In the genomic region with DNA sequence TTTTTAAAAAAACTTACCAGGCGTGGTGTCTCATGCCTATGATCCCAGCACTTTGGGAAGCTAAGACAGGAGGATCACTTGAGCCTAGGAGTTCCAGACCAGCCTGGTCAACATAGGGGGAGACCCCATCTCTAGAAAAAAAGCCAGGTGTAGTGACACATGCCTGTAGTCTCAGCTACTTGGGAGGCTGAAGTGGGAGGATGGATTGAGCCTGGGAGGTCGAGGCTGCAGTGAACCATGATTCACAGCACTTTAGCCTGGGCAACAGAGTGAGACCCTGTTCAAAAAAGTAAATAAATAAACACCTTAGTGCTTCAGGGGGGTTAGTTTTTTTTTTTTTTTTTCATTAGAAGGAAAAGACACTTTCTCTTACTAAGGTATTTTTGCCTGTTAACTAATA, we compare ENCODE assay signal across 18 cellular contexts. TPM values are rescaled to one million over a fixed set of nuclear protein-coding genes. Genes with fewer than 3 reads are reported as not detected.
DNase-seq lines count a peak whose midpoint lies in the region; ATAC-seq and TF ChIP-seq lines count a peak whose summit lies in the region.
"Had no signal": no experiment of that assay in that cellular context is flagged by ENCODE, and none has a peak within 500 bp of the region (broad histone marks: within the 10 kb centered on the region; RNA-seq: fewer than 3 reads in every experiment).

No MANE protein-coding gene starts in this region.

- H3K36me3 Mint-ChIP-seq in activated naive CD4-positive, alpha-beta T cell treated with anti-CD3 and anti-CD28 coated beads, Interleukin-2, amount 50 U/mL, for 24 hours = no peaks in the 10 kb centered on the region
- no peaks in the 10 kb centered on the region for H3K36me3 Mint-ChIP-seq in activated naive CD4-positive, alpha-beta T cell treated with anti-CD3 and anti-CD28 coated beads, Interleukin-2, amount 50 U/mL, for 72 hours
- H3K36me3 Mint-ChIP-seq in WTC11 = no peaks in the 10 kb centered on the region

- CTCF ChIA-PET in WTC11 (lab: Charles Lee) = interaction anchor here (0.6 kb wide), 1 partner anchor 84 kb away, joined by 3 read pairs; no protein-coding TSS in a partner anchor

- H3K27ac ChIP-seq in right cardiac atrium (ENCODE audit: low read length) = no peak overlapping the region
- H3K27ac ChIP-seq: KMS-11 had no signal

- no peaks in the 10 kb centered on the region for H3K9me3 ChIP-seq in right cardiac atrium (ENCODE audit: control insufficient read depth, low read length)

- H3K4me3 ChIP-seq in right cardiac atrium (ENCODE audit: low read length) = no peak overlapping the region

- H3K4me1 ChIP-seq in right cardiac atrium (ENCODE audit: control insufficient read depth, insufficient read depth, low read length) = peaks cover 4% of the 10 kb centered on the region

- POLR2A ChIA-PET in WTC11 (lab: Charles Lee) = no interaction called here

- peak overlapping the region; percentile 62 for H3K27ac Mint-ChIP-seq in activated naive CD4-positive, alpha-beta T cell treated with anti-CD3 and anti-CD28 coated beads, Interleukin-2, amount 50 U/mL, for 24 hours
- H3K27ac Mint-ChIP-seq in activated naive CD4-positive, alpha-beta T cell treated with anti-CD3 and anti-CD28 coated beads, Interleukin-2, amount 50 U/mL, for 72 hours = no peak overlapping the region
- H3K27ac Mint-ChIP-seq in WTC11 = no peak overlapping the region
- H3K27ac Mint-ChIP-seq: HFFc6 had no signal

- no peak for ATAC-seq in activated naive CD4-positive, alpha-beta T cell treated with anti-CD3 and anti-CD28 coated beads, Interleukin-2, amount 50 U/mL, for 72 hours
- ATAC-seq in WTC11 = no peak
- no peak for ATAC-seq in left lobe of liver
- ATAC-seq in right cardiac atrium = no peak

- H3K4me1 Mint-ChIP-seq in activated naive CD4-positive, alpha-beta T cell treated with anti-CD3 and anti-CD28 coated beads, Interleukin-2, amount 50 U/mL, for 24 hours = peaks cover 43% of the 10 kb centered on the region
- H3K4me1 Mint-ChIP-seq in WTC11 = peaks cover 14% of the 10 kb centered on the region

- WGBS in right cardiac atrium = 85% methylated on average over 2 of the region's 2 CpGs

- no peaks in the 10 kb centered on the region for H3K27me3 ChIP-seq in right cardiac atrium (ENCODE audit: control insufficient read depth, insufficient read depth)

- H3K4me3 Mint-ChIP-seq in activated naive CD4-positive, alpha-beta T cell treated with anti-CD3 and anti-CD28 coated beads, Interleukin-2, amount 50 U/mL, for 24 hours = no peak overlapping the region
- H3K4me3 Mint-ChIP-seq in WTC11 = no peak overlapping the region
- H3K4me3 Mint-ChIP-seq: HFFc6 had no signal

- intact Hi-C loops in right cardiac atrium (cut with DNase I) = loop anchor here in 2 of 4 donors (5.0 to 10.0 kb wide), 2 partner anchors 79 to 127 kb away; a partner anchor contains a TSS

- no peak for TF ChIP-seq CTCF in WTC11 (IDR thresholded peaks at IDR 0.05)

- H3K9me3 Mint-ChIP-seq in activated naive CD4-positive, alpha-beta T cell treated with anti-CD3 and anti-CD28 coated beads, Interleukin-2, amount 50 U/mL, for 24 hours = no peaks in the 10 kb centered on the region
- peaks cover 0 to 4% of the 10 kb centered on the region in 2 donors for H3K9me3 Mint-ChIP-seq in activated naive CD4-positive, alpha-beta T cell treated with anti-CD3 and anti-CD28 coated beads, Interleukin-2, amount 50 U/mL, for 72 hours
- H3K9me3 Mint-ChIP-seq in WTC11 = peaks cover 8% of the 10 kb centered on the region

- H3K27me3 Mint-ChIP-seq in activated naive CD4-positive, alpha-beta T cell treated with anti-CD3 and anti-CD28 coated beads, Interleukin-2, amount 50 U/mL, for 24 hours = no peaks in the 10 kb centered on the region
- peaks cover 25% of the 10 kb centered on the region for H3K27me3 Mint-ChIP-seq in WTC11 (ENCODE audit: low read depth)

- no peak for DNase-seq in activated naive CD4-positive, alpha-beta T cell treated with anti-CD3 and anti-CD28 coated beads, Interleukin-2, amount 50 U/mL, for 72 hours (ENCODE audit: low spot score in 2 of 2)
- no peak for DNase-seq in WTC11 (ENCODE audit: low spot score)
- peak; percentile 3 for DNase-seq in left lobe of liver (ENCODE audit: low spot score)
- no peak for DNase-seq in NCI-H524 (lab: John Stamatoyannopoulos, UW)
- DNase-seq in right cardiac atrium = no peak
- DNase-seq in kidney glomerular epithelial cell (lab: John Stamatoyannopoulos, UW) = no peak
- DNase-seq: ACHN; CD8-positive, alpha-beta memory T cell; DMS153; HFFc6; MM.1S; NCI-H1105; NCI-H1694 treated with DMSO at 0.1 percent for 48 hours; NCI-H345; NCI-H774; SHP77 treated with DMSO at 0.1 percent for 48 hours had no signal

TF ChIP-seq in WTC11, 78 proteins besides CTCF, POLR2A, EP300 and RAD21:
- TF ChIP-seq ZNF121 (CRISPR knock-in tag; IDR thresholded peaks at IDR 0.05) = peak; percentile 73
- no peak for TF ChIP-seq MYBL2 (CRISPR knock-in tag; IDR thresholded peaks at IDR 0.05)
TF ChIP-seq in WTC11: peak in this region for 1.

RNA-seq across cellular contexts. Expression of a gene that starts 58.9 kb away (rescaled TPM):
- total RNA-seq in activated naive CD4-positive, alpha-beta T cell treated with anti-CD3 and anti-CD28 coated beads, Interleukin-2, amount 50 U/mL, for 72 hours = 10 to 100 TPM in 1 of 2 donors, 1 to 10 TPM in 1; 7.2 to 16.4 TPM
- 3.5 to 4.6 TPM (median 4.4 TPM) in 3 replicates for total RNA-seq in WTC11 (2021)
- 3.1 TPM for total RNA-seq in left lobe of liver
- 10 to 100 TPM in 1 of 4 donors, 1 to 10 TPM in 3; 4.6 to 11.2 (median 7.4) TPM for total RNA-seq in right cardiac atrium
- 2.0 TPM for polyA plus RNA-seq in right cardiac atrium
